15 cellular contexts compared by ENCODE assay signal in genomic region chr19:18385359-18385674, GRCh38. TPM values are rescaled to one million over a fixed set of nuclear protein-coding genes. Genes with fewer than 3 reads are reported as not detected.
DNase-seq lines count a peak whose midpoint lies in the region; ATAC-seq, FAIRE-seq and TF ChIP-seq lines count a peak whose summit lies in the region.
"Had no signal": no experiment of that assay in that cellular context is flagged by ENCODE, and none has a peak within 500 bp of the region (broad histone marks: within the 10 kb centered on the region; RNA-seq: fewer than 3 reads in every experiment).

No MANE protein-coding gene starts in this region.

- no peak for DNase-seq in IMR-90
- no peak for DNase-seq in frontal cortex (ENCODE audit: low spot score in 2 of 2)
- DNase-seq in NCI-H226: no peak
- DNase-seq in LoVo (ENCODE audit: low spot score): no peak
- DNase-seq: activated naive CD8-positive, alpha-beta T cell treated with anti-CD3 and anti-CD28 coated beads, Interleukin-2, amount 50 U/mL, for 24 hours; cortex of kidney; NCI-H1436 treated with DMSO at 0.1 percent for 48 hours; NCI-H526 treated with DMSO at 0.1 percent for 48 hours had no signal

- peak overlapping the region; percentile 21 for H2AK9ac ChIP-seq in IMR-90 (replicated peaks; ENCODE audit: low read depth, low read length, poor library complexity)

- H3K4me1 ChIP-seq in IMR-90 (ENCODE audit: control insufficient read depth, insufficient read depth, low read length): peaks cover 17% of the 10 kb centered on the region
- peaks cover 21 to 39% of the 10 kb centered on the region in 2 donors for H3K4me1 ChIP-seq in duodenal mucosa (ENCODE audit: control insufficient read depth in 1 of 2, insufficient read depth in 2 of 2, low read length in 2 of 2)
- peaks cover 28% of the 10 kb centered on the region for H3K4me1 ChIP-seq in skeletal muscle satellite cell (ENCODE audit: control insufficient read depth, insufficient read depth, low read length)

- intact Hi-C loops in IMR-90 (cut with micrococcal nuclease): no loop called here

- no peaks in the 10 kb centered on the region for H3K27me3 ChIP-seq in IMR-90 (ENCODE audit: control insufficient read depth, insufficient read depth, low read length)
- no peaks in the 10 kb centered on the region for H3K27me3 ChIP-seq in duodenal mucosa (ENCODE audit: control insufficient read depth in 1 of 2, insufficient read depth in 2 of 2, low read length in 2 of 2)
- no peaks in the 10 kb centered on the region for H3K27me3 ChIP-seq in skeletal muscle satellite cell (ENCODE audit: control insufficient read depth, insufficient read depth, low read length)
- H3K27me3 ChIP-seq: right atrium auricular region, SJCRH30 had no signal

- peak overlapping the region; percentile 40 for H4K91ac ChIP-seq in IMR-90 (ENCODE audit: insufficient read depth, low read depth, low read length)

- POLR2A ChIA-PET in IMR-90 (lab: Charles Lee; ENCODE audit: unreplicated experiment): no interaction called here

- peaks cover 24% of the 10 kb centered on the region for H4K20me1 ChIP-seq in IMR-90 (ENCODE audit: insufficient read depth, low read length)

- H3K9ac ChIP-seq in IMR-90 (ENCODE audit: low read depth, low read length) (no peak overlapping the region), duodenal mucosa (ENCODE audit: low read depth in 1 of 2, low read length in 2 of 2) (no peak overlapping the region), skeletal muscle satellite cell (ENCODE audit: low read depth, low read length) (no peak overlapping the region)

- H2BK20ac ChIP-seq in IMR-90 (ENCODE audit: low read depth, low read length): peak overlapping the region; percentile 45

- peak overlapping the region; percentile 72 for H2AK5ac ChIP-seq in IMR-90 (ENCODE audit: low read depth, low read length)

- H3K4me3 ChIP-seq in IMR-90 (ENCODE audit: insufficient read depth, low read depth, low read length) (no peak overlapping the region), duodenal mucosa (ENCODE audit: low read depth in 1 of 2, low read length in 2 of 2) (peak overlapping the region in 1 of 2 donors; percentile 1), skeletal muscle satellite cell (ENCODE audit: low read length) (no peak overlapping the region)
- H3K4me3 ChIP-seq: right atrium auricular region had no signal

- no peak overlapping the region for H3K23ac ChIP-seq in IMR-90 (ENCODE audit: low read depth, low read length)

- CTCF ChIA-PET in IMR-90 (lab: Yijun Ruan, JAX): interaction anchor here (0.8 kb wide), 1 partner anchor 34 kb away, joined by 4 read pairs; the partner anchor contains the start of gene SSBP4

- peak overlapping the region; percentile 94 for H4K5ac ChIP-seq in IMR-90 (ENCODE audit: low read depth, low read length)

- ATAC-seq in IMR-90 (ENCODE audit: low read depth): no peak
- ATAC-seq: activated naive CD8-positive, alpha-beta T cell treated with anti-CD3 and anti-CD28 coated beads, Interleukin-2, amount 50 U/mL, for 24 hours had no signal

- H2BK15ac ChIP-seq in IMR-90 (ENCODE audit: low read depth, low read length): peak overlapping the region; percentile 87; the same call in 2 of the 3 replicates

- no TSS peak for BruUV-seq in IMR-90 (replicated peaks; lab: Mats Ljungman, UMichigan)

- peak overlapping the region; percentile 86 for H2BK120ac ChIP-seq in IMR-90 (ENCODE audit: low read depth, low read length)

- no peak overlapping the region for H3K4me2 ChIP-seq in IMR-90 (ENCODE audit: low read depth, low read length)
- H3K4me2 ChIP-seq in skeletal muscle satellite cell (ENCODE audit: low read length): peak overlapping the region; percentile 85

- no peak overlapping the region for H3K56ac ChIP-seq in IMR-90 (ENCODE audit: extremely low read depth, insufficient read depth, low read length)

- H4K8ac ChIP-seq in IMR-90 (ENCODE audit: low read depth in 2 of 2, low read length in 2 of 2): peak overlapping the region in 1 of 2 experiments; percentile 49; a peak in 3 of 4 replicates

- H3K27ac ChIP-seq in IMR-90 (ENCODE audit: insufficient read depth, low read length) (peak overlapping the region; percentile 21; the same call in 1 of the 2 replicates), duodenal mucosa (ENCODE audit: low read depth, low read length) (peak overlapping the region; percentile 64)
- H3K27ac ChIP-seq: right atrium auricular region had no signal

- H2BK5ac ChIP-seq in IMR-90 (ENCODE audit: low read depth, low read length, poor library complexity, severe bottlenecking): peak overlapping the region; percentile 51

- H3K36me3 ChIP-seq in IMR-90 (ENCODE audit: control insufficient read depth, insufficient read depth, low read length) (peaks cover 9% of the 10 kb centered on the region; the same call in 1 of the 2 replicates), duodenal mucosa (ENCODE audit: control insufficient read depth in 1 of 2, insufficient read depth in 2 of 2, low read length in 2 of 2) (peaks cover 0 to 5% of the 10 kb centered on the region in 2 donors), skeletal muscle satellite cell (ENCODE audit: insufficient read depth, low read length) (peaks cover 16% of the 10 kb centered on the region)
- H3K36me3 ChIP-seq: right atrium auricular region had no signal

- dilution Hi-C loops in IMR-90 (cut with HindIII; ENCODE audit: low sequenced_read_pairs, unreplicated experiment): no loop called here

- in situ Hi-C loops in IMR-90 (cut with MboI; ENCODE audit: low sequenced_read_pairs): no loop called here

- peaks cover 0 to 34% of the 10 kb centered on the region in 2 experiments; a peak in 3 of 4 replicates for H3K79me1 ChIP-seq in IMR-90 (ENCODE audit: low read depth in 1 of 2, low read length in 2 of 2)

- H3K4ac ChIP-seq in IMR-90 (ENCODE audit: low read depth, low read length): peak overlapping the region; percentile 59

- peaks cover 10% of the 10 kb centered on the region; the same call in 1 of the 2 replicates for H3K9me1 ChIP-seq in IMR-90 (ENCODE audit: insufficient read depth, low read length)

- H3K18ac ChIP-seq in IMR-90 (ENCODE audit: low read depth, low read length): peak overlapping the region; percentile 83

- TF ChIP-seq POLR2A in IMR-90 (IDR thresholded peaks at IDR 0.05; ENCODE audit: low read depth, low read length): no peak

- WGBS in IMR-90 (ENCODE audit: extremely low coverage in 2 of 2, insufficient read length in 1 of 2), 2 experiments: 100% methylated on average over 1 of the region's 3 CpGs; no CpG with 5 or more reads in 1 of the 2 experiments

- no peak for TF ChIP-seq RAD21 in IMR-90 (IDR thresholded peaks at IDR 0.05; ENCODE audit: low read length)

- H3K14ac ChIP-seq in IMR-90 (replicated peaks; ENCODE audit: low read depth, low read length): peak overlapping the region; percentile 54; the same call in 1 of the 2 replicates

- no peaks in the 10 kb centered on the region for H3K9me3 ChIP-seq in IMR-90 (ENCODE audit: control insufficient read depth, insufficient read depth, low read length)
- no peaks in the 10 kb centered on the region for H3K9me3 ChIP-seq in duodenal mucosa (ENCODE audit: control insufficient read depth in 1 of 2, low read length in 2 of 2)
- no peaks in the 10 kb centered on the region for H3K9me3 ChIP-seq in skeletal muscle satellite cell (replicated peaks; ENCODE audit: low read length)
- H3K9me3 ChIP-seq: right atrium auricular region, SJCRH30 had no signal

- H2AFZ ChIP-seq in IMR-90 (replicated peaks; ENCODE audit: low read length, poor library complexity): no peak overlapping the region

- FAIRE-seq in frontal cortex (lab: Jason Lieb, UNC): no peak

- TF ChIP-seq CTCF in IMR-90 (conservative IDR thresholded peaks at IDR 0.05; ENCODE audit: low read depth, low read length): no peak

TF ChIP-seq in IMR-90, 13 proteins besides CTCF, POLR2A, EP300 and RAD21 (continues in another document):
- TF ChIP-seq ELK1 (IDR thresholded peaks at IDR 0.05; ENCODE audit: borderline replicate concordance, low read depth, low read length) (no peak), MXI1 (IDR thresholded peaks at IDR 0.05; ENCODE audit: borderline replicate concordance, low read depth, low read length) (no peak)

RNA-seq across cellular contexts. Expression of gene GDF15, which starts 0.6 kb away (rescaled TPM):
- total RNA-seq in IMR-90 (2012; rRNA removed): 5.6 and 10.3 TPM in 2 replicates
- polyA plus RNA-seq in IMR-90 (2012; rRNA removed): 43.5 and 49.8 TPM in 2 replicates
- polyA plus RNA-seq in IMR-90 (2012; cell fraction: cytosol; rRNA removed): 84.3 and 176 TPM in 2 replicates
- 56.9 and 109 TPM in 2 replicates for polyA plus RNA-seq in IMR-90 (2012; cell fraction: nucleus; rRNA removed; ENCODE audit: low replicate concordance)
- 11.1 and 73.8 TPM in 2 replicates for total RNA-seq in skeletal muscle satellite cell (2012; rRNA removed)
- not detected for total RNA-seq in frontal cortex
- total RNA-seq: activated B cell treated with CpG ODN at 0.5 μM for 24 hours had no signal
- polyA plus RNA-seq: CD14-positive monocyte had no signal

RNA-seq across cellular contexts. Expression of gene LRRC25, which starts 12.1 kb away (rescaled TPM):
- not detected in 2 replicates for total RNA-seq in IMR-90 (2012; rRNA removed)
- polyA plus RNA-seq in IMR-90 (2012; rRNA removed): 0.03 TPM in 1 of 2 replicates, not detected in the other
- 0.08 and 0.09 TPM in 2 replicates for polyA plus RNA-seq in IMR-90 (2012; cell fraction: cytosol; rRNA removed)
- polyA plus RNA-seq in IMR-90 (2012; cell fraction: nucleus; rRNA removed; ENCODE audit: low replicate concordance): 0.08 TPM in 1 of 2 replicates, not detected in the other
- total RNA-seq in skeletal muscle satellite cell (2012; rRNA removed): not detected in 2 replicates
- total RNA-seq in frontal cortex: 0.41 TPM
- total RNA-seq: G401, SJCRH30 had no signal

RNA-seq across cellular contexts. Expression of gene SSBP4, which starts 33.9 kb away (rescaled TPM):
- 13.3 and 14.9 TPM in 2 replicates for total RNA-seq in IMR-90 (2012; rRNA removed)
- 39.7 and 48.1 TPM in 2 replicates for polyA plus RNA-seq in IMR-90 (2012; rRNA removed)
- 36.0 and 75.3 TPM in 2 replicates for polyA plus RNA-seq in IMR-90 (2012; cell fraction: cytosol; rRNA removed)
- polyA plus RNA-seq in IMR-90 (2012; cell fraction: nucleus; rRNA removed; ENCODE audit: low replicate concordance): 110 and 323 TPM in 2 replicates
- total RNA-seq in skeletal muscle satellite cell (2012; rRNA removed): 72.2 and 73.2 TPM in 2 replicates
- total RNA-seq in frontal cortex: 69.3 TPM

RNA-seq across cellular contexts. Expression of gene PGPEP1, which starts 44.9 kb away (rescaled TPM):
- 11.1 and 14.3 TPM in 2 replicates for total RNA-seq in IMR-90 (2012; rRNA removed)
- polyA plus RNA-seq in IMR-90 (2012; rRNA removed): 11.8 and 13.3 TPM in 2 replicates
- 3.8 and 13.8 TPM in 2 replicates for polyA plus RNA-seq in IMR-90 (2012; cell fraction: cytosol; rRNA removed)
- 32.7 and 36.9 TPM in 2 replicates for polyA plus RNA-seq in IMR-90 (2012; cell fraction: nucleus; rRNA removed; ENCODE audit: low replicate concordance)
- 8.7 and 13.7 TPM in 2 replicates for total RNA-seq in skeletal muscle satellite cell (2012; rRNA removed)
- total RNA-seq in frontal cortex: 18.3 TPM

RNA-seq across cellular contexts. Expression of gene ISYNA1, which starts 52.6 kb away (rescaled TPM):
- total RNA-seq in IMR-90 (2012; rRNA removed) (3.4 and 3.9 TPM in 2 replicates), frontal cortex (62.8 TPM)
- 24.7 and 29.4 TPM in 2 replicates for polyA plus RNA-seq in IMR-90 (2012; rRNA removed)
- polyA plus RNA-seq in IMR-90 (2012; cell fraction: cytosol; rRNA removed): 12.2 and 29.5 TPM in 2 replicates
- 118 and 248 TPM in 2 replicates for polyA plus RNA-seq in IMR-90 (2012; cell fraction: nucleus; rRNA removed; ENCODE audit: low replicate concordance)
- total RNA-seq in skeletal muscle satellite cell (2012; rRNA removed): 2.0 and 5.1 TPM in 2 replicates
- polyA plus RNA-seq: CD14-positive monocyte had no signal
